39 cellular contexts compared by ENCODE assay signal in the genomic region with DNA sequence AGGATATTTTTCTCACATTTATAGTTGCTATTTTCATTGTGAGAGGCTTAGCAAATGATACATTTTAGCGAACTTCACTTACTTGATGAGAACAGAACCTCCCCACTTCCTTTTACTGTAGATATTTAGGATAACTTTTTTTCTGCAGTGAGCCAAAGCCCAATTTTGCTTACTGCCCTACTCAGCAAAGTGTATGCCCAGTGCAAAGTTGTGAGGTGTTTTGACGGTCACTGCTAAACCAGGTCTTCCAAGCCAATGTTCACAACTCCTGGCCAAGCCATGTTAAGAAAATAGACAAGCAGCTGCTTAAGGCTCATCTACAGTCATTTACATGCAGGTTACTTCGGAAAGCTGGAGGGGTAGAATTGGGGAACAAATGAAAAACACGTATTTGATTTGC.
"Had no signal": no experiment of that assay in that cellular context is flagged by ENCODE, and none has a peak within 500 bp of the region (broad histone marks: within the 10 kb centered on the region; RNA-seq: fewer than 3 reads in every experiment).

No MANE protein-coding gene starts in this region.

- H3K27me3 ChIP-seq: ascending aorta, body of pancreas, brain microvascular endothelial cell, breast epithelium, cardiac muscle cell had no signal

- FAIRE-seq: astrocyte, bronchial epithelial cell had no signal

- H3K9me3 ChIP-seq: adrenal gland, ascending aorta, body of pancreas, breast epithelium had no signal

- H3K27me3 Mint-ChIP-seq: activated naive CD4-positive, alpha-beta T cell treated with anti-CD3 and anti-CD28 coated beads, Interleukin-2, amount 50 U/mL, for 24 hours; activated naive CD8-positive, alpha-beta T cell; activated naive CD8-positive, alpha-beta T cell treated with anti-CD3 and anti-CD28 coated beads for 36 hours; activated naive CD8-positive, alpha-beta T cell treated with anti-CD3 and anti-CD28 coated beads, Interleukin-2, amount 50 U/mL, for 24 hours; activated T-helper 17 cell treated with anti-CD3 and anti-CD28 coated beads, Interleukin-2, amount 50 U/mL, for 72 hours had no signal

- DNase-seq: activated effector memory CD4-positive, alpha-beta T cell treated with anti-CD3 and anti-CD28 coated beads, Interleukin-2, amount 50 U/mL, for 16 hours; activated gamma-delta T cell; activated gamma-delta T cell treated with Interleukin-2 at 50 U/mL for 16 hours; activated naive CD4-positive, alpha-beta T cell; activated naive CD4-positive, alpha-beta T cell treated with anti-CD3 and anti-CD28 coated beads for 36 hours; activated naive CD4-positive, alpha-beta T cell treated with anti-CD3 and anti-CD28 coated beads, Interleukin-2, amount 10 ng/mL, durations not matched to agents 7 days and 5 days; activated naive CD4-positive, alpha-beta T cell treated with anti-CD3 and anti-CD28 coated beads, Interleukin-2, amount 50 U/mL, for 16 hours; activated naive CD4-positive, alpha-beta T cell treated with Interleukin-2 at 50 U/mL for 16 hours; activated naive CD8-positive, alpha-beta T cell treated with anti-CD3 and anti-CD28 coated beads for 36 hours; activated naive CD8-positive, alpha-beta T cell treated with anti-CD3 and anti-CD28 coated beads, Interleukin-2, amount 10 ng/mL, durations not matched to agents 7 days and 5 days; activated naive CD8-positive, alpha-beta T cell treated with anti-CD3 and anti-CD28 coated beads, Interleukin-2, amount 50 U/mL, for 24 hours; activated T-cell treated with anti-CD3 and anti-CD28 coated beads, Interleukin-2, amount 50 U/mL, for 1 hour; activated T-cell treated with anti-CD3 and anti-CD28 coated beads, Interleukin-2, amount 50 U/mL, for 24 hours; activated T-cell treated with anti-CD3 and anti-CD28 coated beads, Interleukin-2, amount 50 U/mL, for 4 hours; activated T-cell treated with anti-CD3 and anti-CD28 coated beads, Interleukin-2, amount 50 U/mL, for 48 hours; activated T-cell treated with anti-CD3 and anti-CD28 coated beads, Interleukin-2, amount 50 U/mL, for 72 hours; adrenal gland; amniotic stem cell; amygdala; anterior cingulate cortex; aorta; body of pancreas; brain microvascular endothelial cell; caudate nucleus; central memory CD4-positive, alpha-beta T cell; cerebellar nuclear complex had no signal

- ATAC-seq: activated naive CD4-positive, alpha-beta T cell treated with anti-CD3 and anti-CD28 coated beads, Interleukin-2, amount 50 U/mL, for 72 hours; activated naive CD8-positive, alpha-beta T cell treated with anti-CD3 and anti-CD28 coated beads, Interleukin-2, amount 50 U/mL, for 24 hours; activated T-cell treated with anti-CD3 and anti-CD28 coated beads, Interleukin-2, amount 50 U/mL, for 4 hours; activated T-cell treated with anti-CD3 and anti-CD28 coated beads, Interleukin-2, amount 50 U/mL, for 72 hours; activated T-helper 17 cell treated with anti-CD3 and anti-CD28 coated beads, Interleukin-2, amount 50 U/mL, for 72 hours; body of pancreas had no signal

- H3K4me3 ChIP-seq: adrenal gland, ascending aorta, body of pancreas, breast epithelium, cardiac muscle cell had no signal

- H3K36me3 Mint-ChIP-seq: activated naive CD4-positive, alpha-beta T cell treated with anti-CD3 and anti-CD28 coated beads, Interleukin-2, amount 10 ng/mL, durations not matched to agents 7 days and 5 days; activated naive CD4-positive, alpha-beta T cell treated with anti-CD3 and anti-CD28 coated beads, Interleukin-2, amount 50 U/mL, for 24 hours; activated naive CD4-positive, alpha-beta T cell treated with anti-CD3 and anti-CD28 coated beads, Interleukin-2, amount 50 U/mL, for 72 hours; activated naive CD8-positive, alpha-beta T cell treated with anti-CD3 and anti-CD28 coated beads for 36 hours; activated naive CD8-positive, alpha-beta T cell treated with anti-CD3 and anti-CD28 coated beads, Interleukin-2, amount 10 ng/mL, durations not matched to agents 7 days and 5 days; brain had no signal

- H3K36me3 ChIP-seq: adrenal gland, ascending aorta, brain microvascular endothelial cell, breast epithelium, cardiac muscle cell had no signal

- H3K4me1 Mint-ChIP-seq: activated naive CD4-positive, alpha-beta T cell treated with anti-CD3 and anti-CD28 coated beads, Interleukin-2, amount 10 ng/mL, durations not matched to agents 7 days and 5 days; activated naive CD4-positive, alpha-beta T cell treated with anti-CD3 and anti-CD28 coated beads, Interleukin-2, amount 50 U/mL, for 24 hours; activated naive CD8-positive, alpha-beta T cell treated with anti-CD3 and anti-CD28 coated beads for 36 hours; activated naive CD8-positive, alpha-beta T cell treated with anti-CD3 and anti-CD28 coated beads, Interleukin-2, amount 10 ng/mL, durations not matched to agents 7 days and 5 days; activated T-helper 17 cell treated with anti-CD3 and anti-CD28 coated beads, Interleukin-2, amount 50 U/mL, for 72 hours; central memory CD8-positive, alpha-beta T cell had no signal

- H3K4me3 Mint-ChIP-seq: activated naive CD4-positive, alpha-beta T cell treated with anti-CD3 and anti-CD28 coated beads for 36 hours; activated naive CD4-positive, alpha-beta T cell treated with anti-CD3 and anti-CD28 coated beads, Interleukin-2, amount 10 ng/mL, durations not matched to agents 7 days and 5 days; activated naive CD4-positive, alpha-beta T cell treated with anti-CD3 and anti-CD28 coated beads, Interleukin-2, amount 50 U/mL, for 24 hours; activated naive CD8-positive, alpha-beta T cell; activated naive CD8-positive, alpha-beta T cell treated with anti-CD3 and anti-CD28 coated beads for 36 hours; activated naive CD8-positive, alpha-beta T cell treated with anti-CD3 and anti-CD28 coated beads, Interleukin-2, amount 10 ng/mL, durations not matched to agents 7 days and 5 days; activated naive CD8-positive, alpha-beta T cell treated with anti-CD3 and anti-CD28 coated beads, Interleukin-2, amount 50 U/mL, for 24 hours; activated T-cell treated with anti-CD3 and anti-CD28 coated beads, Interleukin-2, amount 50 U/mL, for 24 hours; activated T-cell treated with anti-CD3 and anti-CD28 coated beads, Interleukin-2, amount 50 U/mL, for 4 hours; activated T-cell treated with anti-CD3 and anti-CD28 coated beads, Interleukin-2, amount 50 U/mL, for 72 hours; activated T-helper 1 cell treated with anti-CD3 and anti-CD28 coated beads, Interleukin-12 subunit alpha, Interleukin-12 subunit beta, Interleukin-2, Interleukin-4 antibody, amounts not matched to agents 30 ng/mL and 10 ng/mL and 1 ng/mL, durations not matched to agents 14 hours and 24 hours and 36 hours; activated T-helper 17 cell treated with anti-CD3 and anti-CD28 coated beads, Interleukin-2, amount 50 U/mL, for 72 hours; brain; central memory CD8-positive, alpha-beta T cell had no signal

- H3K27ac Mint-ChIP-seq: activated naive CD4-positive, alpha-beta T cell treated with anti-CD3 and anti-CD28 coated beads for 36 hours; activated naive CD4-positive, alpha-beta T cell treated with anti-CD3 and anti-CD28 coated beads, Interleukin-2, amount 10 ng/mL, durations not matched to agents 7 days and 5 days; activated naive CD4-positive, alpha-beta T cell treated with anti-CD3 and anti-CD28 coated beads, Interleukin-2, amount 50 U/mL, for 24 hours; activated naive CD4-positive, alpha-beta T cell treated with anti-CD3 and anti-CD28 coated beads, Interleukin-2, amount 50 U/mL, for 72 hours; activated naive CD8-positive, alpha-beta T cell; activated naive CD8-positive, alpha-beta T cell treated with anti-CD3 and anti-CD28 coated beads for 36 hours; activated naive CD8-positive, alpha-beta T cell treated with anti-CD3 and anti-CD28 coated beads, Interleukin-2, amount 10 ng/mL, durations not matched to agents 7 days and 5 days; activated naive CD8-positive, alpha-beta T cell treated with anti-CD3 and anti-CD28 coated beads, Interleukin-2, amount 50 U/mL, for 24 hours; activated T-cell treated with anti-CD3 and anti-CD28 coated beads, Interleukin-2, amount 50 U/mL, for 24 hours; activated T-cell treated with anti-CD3 and anti-CD28 coated beads, Interleukin-2, amount 50 U/mL, for 72 hours; activated T-helper 1 cell treated with anti-CD3 and anti-CD28 coated beads, Interleukin-12 subunit alpha, Interleukin-12 subunit beta, Interleukin-2, Interleukin-4 antibody, amounts not matched to agents 30 ng/mL and 10 ng/mL and 1 ng/mL, durations not matched to agents 14 hours and 24 hours and 36 hours; activated T-helper 17 cell treated with anti-CD3 and anti-CD28 coated beads, Interleukin-2, amount 50 U/mL, for 72 hours; activated T-helper 2 cell treated with anti-CD3 and anti-CD28 coated beads, Interferon-gamma antibody, Interleukin-2, Interleukin-4, amounts not matched to agents 10 μg/mL and 5 μg/mL and 100 μg/mL, durations not matched to agents 14 hours and 24 hours and 36 hours; brain had no signal

- H3K27ac ChIP-seq: adrenal gland, ascending aorta, body of pancreas, brain microvascular endothelial cell, breast epithelium, cardiac muscle cell had no signal

- H3K4me1 ChIP-seq: adrenal gland, body of pancreas, breast epithelium had no signal

- H3K9me3 Mint-ChIP-seq: activated naive CD4-positive, alpha-beta T cell treated with anti-CD3 and anti-CD28 coated beads for 36 hours; activated naive CD4-positive, alpha-beta T cell treated with anti-CD3 and anti-CD28 coated beads, Interleukin-2, amount 10 ng/mL, durations not matched to agents 7 days and 5 days; activated naive CD4-positive, alpha-beta T cell treated with anti-CD3 and anti-CD28 coated beads, Interleukin-2, amount 50 U/mL, for 24 hours; activated naive CD4-positive, alpha-beta T cell treated with anti-CD3 and anti-CD28 coated beads, Interleukin-2, amount 50 U/mL, for 72 hours; activated naive CD8-positive, alpha-beta T cell treated with anti-CD3 and anti-CD28 coated beads for 36 hours; activated naive CD8-positive, alpha-beta T cell treated with anti-CD3 and anti-CD28 coated beads, Interleukin-2, amount 10 ng/mL, durations not matched to agents 7 days and 5 days; activated naive CD8-positive, alpha-beta T cell treated with anti-CD3 and anti-CD28 coated beads, Interleukin-2, amount 50 U/mL, for 24 hours; activated T-cell treated with anti-CD3 and anti-CD28 coated beads, Interleukin-2, amount 50 U/mL, for 24 hours; activated T-cell treated with anti-CD3 and anti-CD28 coated beads, Interleukin-2, amount 50 U/mL, for 4 hours; activated T-cell treated with anti-CD3 and anti-CD28 coated beads, Interleukin-2, amount 50 U/mL, for 72 hours; activated T-helper 1 cell treated with anti-CD3 and anti-CD28 coated beads, Interleukin-12 subunit alpha, Interleukin-12 subunit beta, Interleukin-2, Interleukin-4 antibody, amounts not matched to agents 30 ng/mL and 10 ng/mL and 1 ng/mL, durations not matched to agents 14 hours and 24 hours and 36 hours; activated T-helper 17 cell treated with anti-CD3 and anti-CD28 coated beads, Interleukin-2, amount 50 U/mL, for 72 hours; activated T-helper 2 cell treated with anti-CD3 and anti-CD28 coated beads, Interferon-gamma antibody, Interleukin-2, Interleukin-4, amounts not matched to agents 10 μg/mL and 5 μg/mL and 100 μg/mL, durations not matched to agents 14 hours and 24 hours and 36 hours; brain; central memory CD8-positive, alpha-beta T cell had no signal
